7 cellular contexts compared by ENCODE assay signal in the genomic region with DNA sequence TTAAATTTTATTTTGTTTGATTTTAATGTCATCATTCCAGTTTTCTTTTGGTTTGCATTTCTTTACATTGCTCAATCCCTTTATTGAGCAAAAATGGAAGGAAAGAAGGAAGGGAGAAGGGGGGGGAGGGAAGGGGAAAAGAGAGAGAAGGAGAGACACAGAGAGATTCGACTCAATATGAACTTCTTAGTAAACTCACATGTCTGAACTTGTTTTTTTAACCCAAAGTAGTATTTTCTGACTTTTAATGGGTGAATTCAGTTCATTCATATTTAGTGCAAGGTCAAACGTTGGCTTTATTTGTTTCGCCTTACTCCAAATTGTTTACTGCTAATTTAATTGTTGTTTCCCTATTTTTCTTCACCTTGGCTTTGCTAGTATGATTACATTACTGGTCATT.
"Had no signal": no experiment of that assay in that cellular context is flagged by ENCODE, and none has a peak within 500 bp of the region (broad histone marks: within the 10 kb centered on the region; RNA-seq: fewer than 3 reads in every experiment).

No MANE protein-coding gene starts in this region.

- DNase-seq: H9, HCEC 1CT, IMR-90 had no signal

- H3K27ac ChIP-seq: HL-60 had no signal

- H3K4me2 ChIP-seq: GM23338 had no signal

- H3K4me3 ChIP-seq: GM23338 had no signal

- ATAC-seq: GM23338 had no signal

- H2AFZ ChIP-seq: GM23338 had no signal

- FAIRE-seq: H1, H54 had no signal
